ENCODE assay signal across 24 cellular contexts in the genomic region with DNA sequence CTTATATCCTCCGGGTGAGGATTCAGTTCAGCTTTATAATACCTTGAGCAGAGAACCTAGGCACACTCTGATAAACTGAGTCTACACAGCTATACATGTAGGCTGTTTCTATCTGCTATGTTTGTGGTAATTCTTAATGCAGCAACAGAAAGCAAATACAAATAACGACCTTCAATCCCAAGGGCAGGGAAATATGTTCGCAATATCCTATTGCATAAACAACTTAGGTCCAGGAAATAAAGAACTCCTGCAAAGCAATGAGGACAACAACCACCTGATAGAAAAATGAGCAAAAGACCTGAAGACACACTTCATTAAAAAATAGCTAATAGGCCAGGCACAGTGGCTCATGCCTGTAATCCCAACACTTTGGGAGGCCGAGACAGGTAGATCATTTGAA.
DNase-seq lines count a peak whose midpoint lies in the region; FAIRE-seq and TF ChIP-seq lines count a peak whose summit lies in the region.
"Had no signal": no experiment of that assay in that cellular context is flagged by ENCODE, and none has a peak within 500 bp of the region (broad histone marks: within the 10 kb centered on the region; RNA-seq: fewer than 3 reads in every experiment).

No MANE protein-coding gene starts in this region.

- no peak overlapping the region for H3K27ac ChIP-seq in H1 (ENCODE audit: low read depth, low read length)
- no peak overlapping the region for H3K27ac ChIP-seq in liver (ENCODE audit: low read depth in 1 of 2, low read length in 2 of 2)
- H3K27ac ChIP-seq: 22Rv1, BLaER1, C4-2B had no signal

- no peak overlapping the region for H4K91ac ChIP-seq in H1 (replicated peaks; ENCODE audit: insufficient read length, low read length)

- POLR2A ChIA-PET in H1 (lab: Charles Lee; ENCODE audit: partially characterized antibody), result interaction anchor here (1.2 kb wide), 1 partner anchor 12 kb away, joined by 3 read pairs; no protein-coding TSS in a partner anchor

- no peaks in the 10 kb centered on the region for H3K27me3 ChIP-seq in H1 (replicated peaks in 1 of 4; ENCODE audit: control insufficient read depth in 3 of 4, extremely low read depth in 1 of 4, insufficient read depth in 3 of 4, low read length in 3 of 4)
- H3K27me3 ChIP-seq in liver (ENCODE audit: control insufficient read depth in 4 of 4, insufficient read depth in 4 of 4, low read length in 3 of 4), result no peaks in the 10 kb centered on the region
- H3K27me3 ChIP-seq: BLaER1 had no signal

- no peak overlapping the region for H3K18ac ChIP-seq in H1 (ENCODE audit: extremely low read depth, low read length)

- H4K5ac ChIP-seq in H1 (ENCODE audit: insufficient read length, low read depth, low read length), result no peak overlapping the region

- BruUV-seq in Calu3 (replicated peaks; lab: Mats Ljungman, UMichigan), result no TSS peak

- H3K36me3 ChIP-seq in H1 (ENCODE audit: control insufficient read depth in 2 of 4, insufficient read depth in 4 of 4, low read length in 3 of 4) (no peaks in the 10 kb centered on the region), liver (ENCODE audit: control insufficient read depth in 4 of 4, insufficient read depth in 3 of 4, low read depth in 1 of 4, low read length in 3 of 4) (no peaks in the 10 kb centered on the region)
- H3K36me3 ChIP-seq: BLaER1, HAP-1 had no signal

- no peak overlapping the region for H3K14ac ChIP-seq in H1 (ENCODE audit: insufficient read length)

- no peak overlapping the region for H3K4me3 Mint-ChIP-seq in activated naive CD4-positive, alpha-beta T cell treated with anti-CD3 and anti-CD28 coated beads, Interleukin-2, amount 50 U/mL, for 24 hours
- no peak overlapping the region for H3K4me3 Mint-ChIP-seq in Calu3 (ENCODE audit: low read depth, unreplicated experiment)
- H3K4me3 Mint-ChIP-seq: B cell; CD4-positive, CD25-positive, alpha-beta regulatory T cell; CD8-positive, alpha-beta T cell; GM23338; HFFc6 had no signal

- 91% methylated on average over 4 of the region's 4 CpGs; no CpG with 5 or more reads in 1 of the 2 experiments for whole genome bisulfite sequencing in H1 (ENCODE audit: extremely low coverage in 1 of 2, insufficient coverage in 1 of 2, insufficient read length in 1 of 2, insufficient replicate concordance in 2 of 2, low coverage in 1 of 2, low lambda C conversion rate in 2 of 2, missing lambda C conversion rate in 1 of 2), 2 experiments
- 65% methylated on average over 4 of the region's 4 CpGs for WGBS in liver

- no peaks in the 10 kb centered on the region for H3K36me3 Mint-ChIP-seq in activated naive CD4-positive, alpha-beta T cell treated with anti-CD3 and anti-CD28 coated beads, Interleukin-2, amount 50 U/mL, for 24 hours
- H3K36me3 Mint-ChIP-seq in Calu3 (ENCODE audit: insufficient read depth, unreplicated experiment), result peaks cover 5% of the 10 kb centered on the region
- H3K36me3 Mint-ChIP-seq: CD4-positive, CD25-positive, alpha-beta regulatory T cell; CD8-positive, alpha-beta T cell had no signal

- no peak overlapping the region for H2BK120ac ChIP-seq in H1 (replicated peaks; ENCODE audit: low read depth, low read length)

- H3K9ac ChIP-seq in H1 (replicated peaks in 1 of 4; ENCODE audit: extremely low read depth in 1 of 4, low read depth in 3 of 4, low read length in 3 of 4) (no peak overlapping the region), liver (ENCODE audit: low read depth in 1 of 2, low read length in 2 of 2) (no peak overlapping the region)
- H3K9ac ChIP-seq: BLaER1 had no signal

- H3K4me1 ChIP-seq in H1 (replicated peaks in 1 of 4; ENCODE audit: control insufficient read depth in 3 of 4, insufficient read depth in 4 of 4, low read length in 3 of 4) (peaks cover 7% of the 10 kb centered on the region in 4 experiments; a peak in 6 of 7 replicates), liver (ENCODE audit: control insufficient read depth in 4 of 4, insufficient read depth in 4 of 4, low read length in 3 of 4) (peaks cover 0 to 4% (median 0%) of the 10 kb centered on the region in 4 donors)
- H3K4me1 ChIP-seq: BLaER1, Caco-2, HAP-1 had no signal

- no peak for TF ChIP-seq POLR2A in H1 (IDR thresholded peaks at IDR 0.05; ENCODE audit: control extremely low read depth in 1 of 2, low read depth in 2 of 2, low read length in 2 of 2)

- no peak overlapping the region for H2AFZ ChIP-seq in H1 (ENCODE audit: low read length)
- H2AFZ ChIP-seq: GM23338 had no signal

- no peaks in the 10 kb centered on the region for H3K23me2 ChIP-seq in H1 (ENCODE audit: low read depth, low read length)

- no peak for TF ChIP-seq EP300 in H1 (IDR thresholded peaks at IDR 0.05; ENCODE audit: borderline replicate concordance in 1 of 2, low read depth in 2 of 2, low read length in 2 of 2)

- H3K56ac ChIP-seq in H1 (replicated peaks; ENCODE audit: insufficient read length, low read depth, low read length), result no peak overlapping the region

- no peaks in the 10 kb centered on the region for H3K79me2 ChIP-seq in H1 (ENCODE audit: control insufficient read depth in 1 of 2, insufficient read depth in 2 of 2, low read length in 2 of 2)

- no peak overlapping the region for H2BK20ac ChIP-seq in H1 (ENCODE audit: low read length)

- H3K4ac ChIP-seq in H1 (replicated peaks; ENCODE audit: insufficient read length, low read depth, low read length), result no peak overlapping the region

- no peak for DNase-seq in activated naive CD4-positive, alpha-beta T cell (lab: John Stamatoyannopoulos, UW)
- DNase-seq in H1 (ENCODE audit: low read depth in 1 of 2, low spot score in 2 of 2) (no peak), LoVo (ENCODE audit: low spot score) (no peak), Calu3 (no peak), SHP77 (lab: John Stamatoyannopoulos, UW) (no peak)
- DNase-seq: Caco-2; CD8-positive, alpha-beta T cell; DMS53; DMS79 treated with DMSO at 0.1 percent for 48 hours; GF-D8; HFFc6 had no signal

- no peak overlapping the region for H2BK5ac ChIP-seq in H1 (ENCODE audit: low read depth, low read length)

- intact Hi-C loops in Calu3 (cut with micrococcal nuclease; ENCODE audit: unreplicated experiment), result no loop called here

- no peak overlapping the region for H3K4me2 ChIP-seq in H1 (ENCODE audit: insufficient read depth in 1 of 2, low read depth in 2 of 2, low read length in 2 of 2)
- H3K4me2 ChIP-seq: BLaER1, GM23338 had no signal

- H2AK5ac ChIP-seq in H1 (ENCODE audit: low read depth, low read length), result no peak overlapping the region

- no peaks in the 10 kb centered on the region for H3K79me1 ChIP-seq in H1 (ENCODE audit: low read depth, low read length)

- H3K4me3 ChIP-seq in H1 (ENCODE audit: extremely low read depth in 1 of 4, insufficient read depth in 2 of 4, low read depth in 3 of 4, low read length in 4 of 4) (no peak overlapping the region), liver (ENCODE audit: low read depth in 1 of 3, low read length in 3 of 3) (no peak overlapping the region)
- H3K4me3 ChIP-seq: BLaER1, GM23338, HAP-1 had no signal

- H4K20me1 ChIP-seq in H1 (replicated peaks in 1 of 2; ENCODE audit: control insufficient read depth in 1 of 2, insufficient read depth in 2 of 2, low read length in 2 of 2), result no peaks in the 10 kb centered on the region
- H4K20me1 ChIP-seq: BLaER1 had no signal

- H3K27me3 Mint-ChIP-seq in activated naive CD4-positive, alpha-beta T cell treated with anti-CD3 and anti-CD28 coated beads, Interleukin-2, amount 50 U/mL, for 24 hours, result peaks cover 4% of the 10 kb centered on the region
- H3K27me3 Mint-ChIP-seq in Calu3 (ENCODE audit: unreplicated experiment), result peaks cover 24% of the 10 kb centered on the region

- H3K23ac ChIP-seq in H1 (ENCODE audit: insufficient read length), result no peak overlapping the region

- peaks cover 5% of the 10 kb centered on the region for H3K4me1 Mint-ChIP-seq in activated naive CD4-positive, alpha-beta T cell treated with anti-CD3 and anti-CD28 coated beads, Interleukin-2, amount 50 U/mL, for 24 hours
- H3K4me1 Mint-ChIP-seq in Calu3 (ENCODE audit: low read depth, unreplicated experiment), result no peaks in the 10 kb centered on the region
- H3K4me1 Mint-ChIP-seq: B cell had no signal

- no peak for FAIRE-seq in H1 (lab: Jason Lieb, UNC)
- FAIRE-seq: A204.1, GM12891, GM18507, H54 had no signal

- no peak for TF ChIP-seq RAD21 in H1 (IDR thresholded peaks at IDR 0.05 in 1 of 2, conservative IDR thresholded peaks at IDR 0.05 in 1 of 2; ENCODE audit: low read depth in 2 of 2, low read length in 2 of 2)
- peak in 1 of 2 donors; percentile 5 for TF ChIP-seq RAD21 in liver (IDR thresholded peaks at IDR 0.05)

- peak overlapping the region; percentile 17; the same call in 1 of the 2 replicates for H2BK12ac ChIP-seq in H1 (ENCODE audit: low read depth, low read length)

- H3K9me3 ChIP-seq in H1 (ENCODE audit: insufficient read depth in 2 of 2, low read depth in 1 of 2, low read length in 1 of 2) (no peaks in the 10 kb centered on the region; a peak in 1 of 4 replicates), liver (ENCODE audit: control insufficient read depth in 4 of 4, low read length in 3 of 4) (no peaks in the 10 kb centered on the region)
- H3K9me3 ChIP-seq: BLaER1, Caco-2, HAP-1 had no signal

- no peak overlapping the region for H4K8ac ChIP-seq in H1 (ENCODE audit: extremely low read depth, insufficient read depth, low read length)

- CTCF ChIA-PET in H1 (lab: Charles Lee; ENCODE audit: partially characterized antibody), result interaction anchor here (0.6 to 0.9 kb wide), 2 partner anchors 21 to 46 kb away, joined by 3 read pairs; no protein-coding TSS in a partner anchor
- CTCF ChIA-PET in Calu3 (lab: Charles Lee), result no interaction called here

- peaks cover 7% of the 10 kb centered on the region for H3K9me3 Mint-ChIP-seq in activated naive CD4-positive, alpha-beta T cell treated with anti-CD3 and anti-CD28 coated beads, Interleukin-2, amount 50 U/mL, for 24 hours
- peaks cover 3% of the 10 kb centered on the region for H3K9me3 Mint-ChIP-seq in Calu3 (ENCODE audit: low read depth, unreplicated experiment)
- H3K9me3 Mint-ChIP-seq: HFFc6 had no signal

- TF ChIP-seq CTCF in H1 (IDR thresholded peaks at IDR 0.05; ENCODE audit: control extremely low read depth in 1 of 3, insufficient read depth in 1 of 3, low read depth in 1 of 3, low read length in 3 of 3), result no peak
- TF ChIP-seq CTCF in liver (IDR thresholded peaks at IDR 0.05; ENCODE audit: low read depth, low read length, missing input control), result no peak
- no peak for TF ChIP-seq CTCF in Calu3 (IDR thresholded peaks at IDR 0.05; ENCODE audit: unreplicated experiment)

- H3K27ac Mint-ChIP-seq in activated naive CD4-positive, alpha-beta T cell treated with anti-CD3 and anti-CD28 coated beads, Interleukin-2, amount 50 U/mL, for 24 hours, result peak overlapping the region; percentile 47
- no peak overlapping the region for H3K27ac Mint-ChIP-seq in Calu3 (ENCODE audit: unreplicated experiment)
- H3K27ac Mint-ChIP-seq: B cell; CD4-positive, CD25-positive, alpha-beta regulatory T cell; CD8-positive, alpha-beta T cell; GM23338; HFFc6 had no signal

- 0 out of 2 replicates have a peak overlapping the region, but pooled peaks have one; percentile 46 for H2BK15ac ChIP-seq in H1 (ENCODE audit: low read length)

TF ChIP-seq in H1, 55 proteins besides CTCF, POLR2A, EP300 and RAD21 (continues in another document):
- TF ChIP-seq SP1 (IDR thresholded peaks at IDR 0.05; ENCODE audit: low read depth, low read length) (no peak), SP4 (IDR thresholded peaks at IDR 0.05; ENCODE audit: low read length) (no peak)
